21 cellular contexts compared by ENCODE assay signal in genomic region chr14:100188392-100189030, GRCh38. TPM values are rescaled to one million over a fixed set of nuclear protein-coding genes. Genes with fewer than 3 reads are reported as not detected.
DNase-seq lines count a peak whose midpoint lies in the region; ATAC-seq, FAIRE-seq and TF ChIP-seq lines count a peak whose summit lies in the region.
"Had no signal": no experiment of that assay in that cellular context is flagged by ENCODE, and none has a peak within 500 bp of the region (broad histone marks: within the 10 kb centered on the region; RNA-seq: fewer than 3 reads in every experiment).

No MANE protein-coding gene starts in this region.

- H3K4me3 ChIP-seq in HEK293 (ENCODE audit: low read depth, low read length) (no peak overlapping the region), duodenal mucosa (ENCODE audit: low read depth in 1 of 2, low read length in 2 of 2) (peak overlapping the region in 1 of 2 donors; percentile 29), liver (ENCODE audit: low read depth in 1 of 3, low read length in 3 of 3) (no peak overlapping the region), small intestine (ENCODE audit: low read depth in 1 of 2, low read length in 2 of 2) (no peak overlapping the region)

- no peaks in the 10 kb centered on the region for H3K9me3 ChIP-seq in HEK293 (ENCODE audit: control insufficient read depth, insufficient read depth, low read depth, low read length)
- H3K9me3 ChIP-seq in duodenal mucosa (ENCODE audit: control insufficient read depth in 1 of 2, low read length in 2 of 2), result no peaks in the 10 kb centered on the region
- H3K9me3 ChIP-seq in liver (ENCODE audit: control insufficient read depth in 4 of 4, low read length in 3 of 4), result no peaks in the 10 kb centered on the region
- H3K9me3 ChIP-seq in small intestine (ENCODE audit: control insufficient read depth, low read depth), result no peaks in the 10 kb centered on the region
- H3K9me3 ChIP-seq: Caco-2 had no signal

- FAIRE-seq in small intestine (lab: Jason Lieb, UNC), result no peak
- FAIRE-seq: G401.6, GM12891 had no signal

- CTCF ChIA-PET in HEK293 (lab: Yijun Ruan, JAX), result no interaction called here

- 81% methylated on average over 12 of the region's 12 CpGs for WGBS in liver
- 29 to 71% (median 40%) methylated on average over 12 of the region's 12 CpGs for WGBS in small intestine, 3 donors

- no peaks in the 10 kb centered on the region for H3K27me3 ChIP-seq in duodenal mucosa (ENCODE audit: control insufficient read depth in 1 of 2, insufficient read depth in 2 of 2, low read length in 2 of 2)
- no peaks in the 10 kb centered on the region for H3K27me3 ChIP-seq in liver (ENCODE audit: control insufficient read depth in 4 of 4, insufficient read depth in 4 of 4, low read length in 3 of 4)
- no peaks in the 10 kb centered on the region for H3K27me3 ChIP-seq in small intestine (ENCODE audit: control insufficient read depth in 2 of 2, insufficient read depth in 2 of 2, low read length in 2 of 2)

- POLR2A ChIA-PET in HEK293 (lab: Yijun Ruan, JAX), result no interaction called here

- no peak for ATAC-seq in GM18502 (IDR thresholded peaks at IDR 0.05; ENCODE audit: poor library complexity, unreplicated experiment)

- no peak overlapping the region for H3K27ac ChIP-seq in HEK293 (ENCODE audit: extremely low read depth, low read depth, low read length)
- H3K27ac ChIP-seq in duodenal mucosa (ENCODE audit: low read depth, low read length), result no peak overlapping the region
- no peak overlapping the region for H3K27ac ChIP-seq in liver (ENCODE audit: low read depth in 1 of 2, low read length in 2 of 2)
- H3K27ac ChIP-seq in small intestine (ENCODE audit: low read depth in 1 of 2, low read length in 1 of 2), result peak overlapping the region; percentile 33 to 88

- peak; percentile 93 for DNase-seq in small intestine
- no peak for DNase-seq in superior temporal gyrus (ENCODE audit: extremely low spot score)
- DNase-seq in NCI-H1105 treated with DMSO at 0.1 percent for 48 hours (lab: John Stamatoyannopoulos, UW), result no peak
- DNase-seq in NCI-H1105 (lab: John Stamatoyannopoulos, UW), result no peak
- DNase-seq: C1 segment of cervical spinal cord; Caco-2; CD4-positive, alpha-beta memory T cell; DMS153; DND-41; GOT3; H7; HCEC 1CT had no signal

- H3K9ac ChIP-seq in duodenal mucosa (ENCODE audit: low read depth in 1 of 2, low read length in 2 of 2) (peak overlapping the region; percentile 23 to 39), liver (ENCODE audit: low read depth in 1 of 2, low read length in 2 of 2) (no peak overlapping the region)

- no peaks in the 10 kb centered on the region for H3K36me3 ChIP-seq in HEK293 (ENCODE audit: control insufficient read depth in 2 of 2, insufficient read depth in 1 of 2, low read length in 2 of 2)
- no peaks in the 10 kb centered on the region for H3K36me3 ChIP-seq in duodenal mucosa (ENCODE audit: control insufficient read depth in 1 of 2, insufficient read depth in 2 of 2, low read length in 2 of 2)
- H3K36me3 ChIP-seq in liver (ENCODE audit: control insufficient read depth in 4 of 4, insufficient read depth in 3 of 4, low read depth in 1 of 4, low read length in 3 of 4), result no peaks in the 10 kb centered on the region
- H3K36me3 ChIP-seq in small intestine (ENCODE audit: control insufficient read depth in 2 of 2, insufficient read depth in 2 of 2, low read length in 2 of 2), result no peaks in the 10 kb centered on the region

- peaks cover 8% of the 10 kb centered on the region for H3K4me1 ChIP-seq in HEK293 (ENCODE audit: control insufficient read depth, insufficient read depth, low read length)
- H3K4me1 ChIP-seq in duodenal mucosa (ENCODE audit: control insufficient read depth in 1 of 2, insufficient read depth in 2 of 2, low read length in 2 of 2), result peaks cover 21 to 34% of the 10 kb centered on the region in 2 donors
- H3K4me1 ChIP-seq in liver (ENCODE audit: control insufficient read depth in 4 of 4, insufficient read depth in 4 of 4, low read length in 3 of 4), result peaks cover 0 to 15% (median 11%) of the 10 kb centered on the region in 4 donors
- peaks cover 4 to 5% of the 10 kb centered on the region in 2 donors for H3K4me1 ChIP-seq in small intestine (ENCODE audit: control insufficient read depth in 2 of 2, insufficient read depth in 1 of 2, low read depth in 1 of 2, low read length in 1 of 2)

- no peak for TF ChIP-seq CTCF in HEK293 (tag by site-specific recombination; IDR thresholded peaks at IDR 0.05)
- no peak for TF ChIP-seq CTCF in liver (IDR thresholded peaks at IDR 0.05; ENCODE audit: low read depth, low read length, missing input control)

- TF ChIP-seq RAD21 in liver (IDR thresholded peaks at IDR 0.05), result no peak

TF ChIP-seq in HEK293, 187 proteins besides CTCF, POLR2A, EP300 and RAD21:
- TF ChIP-seq ZNF558 (tag by site-specific recombination; IDR thresholded peaks at IDR 0.05) (no peak), ZNF610 (tag by site-specific recombination; IDR thresholded peaks at IDR 0.05; ENCODE audit: borderline replicate concordance) (no peak), GLIS2 (tag by site-specific recombination; IDR thresholded peaks at IDR 0.05) (0 out of 2 replicates have a peak, but pooled peaks have one; percentile 29), ZNF530 (tag by site-specific recombination; IDR thresholded peaks at IDR 0.05; ENCODE audit: low read depth) (no peak), ZIC2 (tag by site-specific recombination; IDR thresholded peaks at IDR 0.05) (peak; percentile 51)

TF ChIP-seq in liver, 16 proteins besides CTCF, POLR2A, EP300 and RAD21:
- TF ChIP-seq, protein P1, sequence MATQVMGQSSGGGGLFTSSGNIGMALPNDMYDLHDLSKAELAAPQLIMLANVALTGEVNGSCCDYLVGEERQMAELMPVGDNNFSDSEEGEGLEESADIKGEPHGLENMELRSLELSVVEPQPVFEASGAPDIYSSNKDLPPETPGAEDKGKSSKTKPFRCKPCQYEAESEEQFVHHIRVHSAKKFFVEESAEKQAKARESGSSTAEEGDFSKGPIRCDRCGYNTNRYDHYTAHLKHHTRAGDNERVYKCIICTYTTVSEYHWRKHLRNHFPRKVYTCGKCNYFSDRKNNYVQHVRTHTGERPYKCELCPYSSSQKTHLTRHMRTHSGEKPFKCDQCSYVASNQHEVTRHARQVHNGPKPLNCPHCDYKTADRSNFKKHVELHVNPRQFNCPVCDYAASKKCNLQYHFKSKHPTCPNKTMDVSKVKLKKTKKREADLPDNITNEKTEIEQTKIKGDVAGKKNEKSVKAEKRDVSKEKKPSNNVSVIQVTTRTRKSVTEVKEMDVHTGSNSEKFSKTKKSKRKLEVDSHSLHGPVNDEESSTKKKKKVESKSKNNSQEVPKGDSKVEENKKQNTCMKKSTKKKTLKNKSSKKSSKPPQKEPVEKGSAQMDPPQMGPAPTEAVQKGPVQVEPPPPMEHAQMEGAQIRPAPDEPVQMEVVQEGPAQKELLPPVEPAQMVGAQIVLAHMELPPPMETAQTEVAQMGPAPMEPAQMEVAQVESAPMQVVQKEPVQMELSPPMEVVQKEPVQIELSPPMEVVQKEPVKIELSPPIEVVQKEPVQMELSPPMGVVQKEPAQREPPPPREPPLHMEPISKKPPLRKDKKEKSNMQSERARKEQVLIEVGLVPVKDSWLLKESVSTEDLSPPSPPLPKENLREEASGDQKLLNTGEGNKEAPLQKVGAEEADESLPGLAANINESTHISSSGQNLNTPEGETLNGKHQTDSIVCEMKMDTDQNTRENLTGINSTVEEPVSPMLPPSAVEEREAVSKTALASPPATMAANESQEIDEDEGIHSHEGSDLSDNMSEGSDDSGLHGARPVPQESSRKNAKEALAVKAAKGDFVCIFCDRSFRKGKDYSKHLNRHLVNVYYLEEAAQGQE (IDR thresholded peaks at IDR 0.05), result no peak
- TF ChIP-seq TAF1 (conservative IDR thresholded peaks at IDR 0.05) (no peak), HNF4A (conservative IDR thresholded peaks at IDR 0.05) (peak; percentile 80 to 89), JUND (IDR thresholded peaks at IDR 0.05) (no peak), EGR1 (IDR thresholded peaks at IDR 0.05; ENCODE audit: low read depth in 2 of 2) (no peak), RXRA (IDR thresholded peaks at IDR 0.05) (peak in 1 of 2 donors; percentile 15), ZBTB33 (IDR thresholded peaks at IDR 0.05) (no peak), FOXA2 (IDR thresholded peaks at IDR 0.05) (no peak), YY1 (IDR thresholded peaks at IDR 0.05) (no peak), SP1 (IDR thresholded peaks at IDR 0.05) (peak; percentile 64), GABPA (IDR thresholded peaks at IDR 0.05 in 1 of 2, conservative IDR thresholded peaks at IDR 0.05 in 1 of 2) (no peak), ATF3 (IDR thresholded peaks at IDR 0.05) (no peak), HNF4G (IDR thresholded peaks at IDR 0.05) (peak; percentile 57), NR2F2 (IDR thresholded peaks at IDR 0.05) (no peak), FOXA1 (IDR thresholded peaks at IDR 0.05) (no peak), MAX (IDR thresholded peaks at IDR 0.05) (no peak)
TF ChIP-seq in liver: peak in this region for 4.

RNA-seq across cellular contexts. Expression of gene DEGS2, which starts 29.1 kb away (rescaled TPM):
- total RNA-seq in liver, result under 1 TPM; 0.17 to 0.37 TPM
- polyA plus RNA-seq in liver (under 1 TPM; 0.13 to 0.42 TPM), small intestine (10 to 100 TPM; 16.1 to 47.0 (median 19.7) TPM)
- total RNA-seq: A172, A673, H7 had no signal
- polyA plus RNA-seq: BJ had no signal

RNA-seq across cellular contexts. Expression of gene YY1, which starts 50.4 kb away (rescaled TPM):
- 10 to 100 TPM; 30.0 to 37.4 TPM for total RNA-seq in liver
- 10 to 100 TPM; 15.8 to 27.5 TPM for polyA plus RNA-seq in liver
- polyA plus RNA-seq in small intestine, result 10 to 100 TPM; 24.0 to 27.9 (median 27.5) TPM

Comparison
In these comparisons a context has a peak if more than half of its experiments do, and no peak if none do; other contexts are left out.
1. H3K27ac ChIP-seq: peak in small intestine (2 of 2); none in HEK293 (single experiment), duodenal mucosa (single experiment) and liver (0 of 2).
2. H3K9ac ChIP-seq: peak in duodenal mucosa (2 of 2); none in liver (0 of 2).
3. RNA of gene DEGS2, which starts 29.1 kb away (polyA plus RNA-seq): 16.1 to 47.0 TPM in small intestine; 0.13 to 0.42 TPM in liver; every median in the first group is over 10 times any median in the second.